ENCODE assay signal across 28 cellular contexts in the genomic region with DNA sequence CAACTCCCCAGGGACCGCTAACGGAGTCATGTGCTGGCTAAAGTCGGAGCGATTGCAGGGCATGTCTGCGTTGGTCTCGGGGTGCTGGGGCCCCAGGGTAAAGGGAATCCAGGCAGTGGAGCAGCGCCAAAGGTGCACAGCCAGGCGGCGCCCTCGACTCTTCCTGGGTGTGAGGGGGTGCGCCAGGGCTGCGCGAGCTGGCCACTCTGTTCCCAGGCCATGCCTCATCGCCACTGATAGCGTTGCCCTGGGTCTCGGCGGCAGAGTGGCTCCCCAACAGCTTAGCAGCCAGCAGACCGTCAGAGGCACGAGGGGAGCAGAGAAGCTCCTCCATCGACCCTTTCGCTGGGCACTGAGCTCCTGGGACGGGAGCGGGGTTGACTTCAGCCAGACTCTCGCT.
"Had no signal": no experiment of that assay in that cellular context is flagged by ENCODE, and none has a peak within 500 bp of the region (broad histone marks: within the 10 kb centered on the region; RNA-seq: fewer than 3 reads in every experiment).

No MANE protein-coding gene starts in this region.

- DNase-seq: activated CD4-positive, alpha-beta memory T cell treated with anti-CD3 and anti-CD28 coated beads, Interleukin-2, amount 10 ng/mL, durations not matched to agents 7 days and 5 days; activated CD4-positive, alpha-beta T cell treated with anti-CD3 and anti-CD28 coated beads for 36 hours; activated CD4-positive, alpha-beta T cell treated with anti-CD3 and anti-CD28 coated beads, Interleukin-2, amount 50 U/mL, for 1 hour; activated gamma-delta T cell; activated naive CD4-positive, alpha-beta T cell treated with anti-CD3 and anti-CD28 coated beads for 36 hours; activated T-cell treated with anti-CD3 and anti-CD28 coated beads for 4 hours; activated T-cell treated with anti-CD3 and anti-CD28 coated beads, Interleukin-2, amount 50 U/mL, for 48 hours; amygdala; brain microvascular endothelial cell; MG63; MV-4-11; NCI-H1092 treated with DMSO at 0.1 percent for 48 hours; NCI-H1436; NCI-H1694 treated with DMSO at 0.1 percent for 48 hours; NCI-H2029 treated with DMSO at 0.1 percent for 48 hours; NCI-H510A treated with DMSO at 0.1 percent for 48 hours; NCI-H69; NK-92 treated with Interleukin-12 subunit alpha and Interleukin-12 subunit beta, amount 100 ng/mL, for 24 hours; Peyer's patch; Right ventricle myocardium superior; SJCRH30; SK-N-SH; T-helper 1 cell had no signal

- H3K4me1 Mint-ChIP-seq: activated CD4-positive, alpha-beta memory T cell treated with anti-CD3 and anti-CD28 coated beads, Interleukin-2, amount 10 ng/mL, durations not matched to agents 7 days and 5 days; activated CD4-positive, alpha-beta T cell treated with anti-CD3 and anti-CD28 coated beads for 36 hours; activated T-helper 17 cell treated with anti-CD3 and anti-CD28 coated beads, Interleukin-2, amount 50 U/mL, for 72 hours had no signal

- H3K4me3 ChIP-seq: cardiac muscle cell, MG63, Peyer's patch, SJCRH30 had no signal

- H3K36me3 Mint-ChIP-seq: activated naive CD8-positive, alpha-beta T cell had no signal

- H3K4me1 ChIP-seq: Peyer's patch, SJCRH30 had no signal

- H3K27ac ChIP-seq: brain microvascular endothelial cell, cardiac muscle cell, Peyer's patch, RWPE1, SJCRH30, VCaP had no signal

- H3K27ac Mint-ChIP-seq: activated CD4-positive, alpha-beta memory T cell treated with anti-CD3 and anti-CD28 coated beads, Interleukin-2, amount 10 ng/mL, durations not matched to agents 7 days and 5 days; activated CD4-positive, alpha-beta T cell treated with anti-CD3 and anti-CD28 coated beads for 36 hours; activated naive CD4-positive, alpha-beta T cell treated with anti-CD3 and anti-CD28 coated beads for 36 hours; activated naive CD8-positive, alpha-beta T cell; activated T-helper 17 cell treated with anti-CD3 and anti-CD28 coated beads, Interleukin-2, amount 50 U/mL, for 72 hours had no signal

- ATAC-seq: activated CD4-positive, alpha-beta T cell treated with anti-CD3 and anti-CD28 coated beads for 36 hours; activated T-helper 17 cell treated with anti-CD3 and anti-CD28 coated beads, Interleukin-2, amount 50 U/mL, for 72 hours had no signal

- H3K9ac ChIP-seq: SK-N-SH had no signal

- H3K4me3 Mint-ChIP-seq: activated CD4-positive, alpha-beta memory T cell treated with anti-CD3 and anti-CD28 coated beads, Interleukin-2, amount 10 ng/mL, durations not matched to agents 7 days and 5 days; activated CD4-positive, alpha-beta T cell treated with anti-CD3 and anti-CD28 coated beads for 36 hours; activated naive CD4-positive, alpha-beta T cell treated with anti-CD3 and anti-CD28 coated beads for 36 hours; activated naive CD8-positive, alpha-beta T cell; activated T-helper 17 cell treated with anti-CD3 and anti-CD28 coated beads, Interleukin-2, amount 50 U/mL, for 72 hours had no signal

- H3K9me3 ChIP-seq: SK-N-SH had no signal

- H3K27me3 ChIP-seq: cardiac muscle cell, MG63, Peyer's patch had no signal

- H3K36me3 ChIP-seq: brain microvascular endothelial cell, cardiac muscle cell, MG63, Peyer's patch, SJCRH30 had no signal

- H3K4me2 ChIP-seq: SK-N-SH had no signal
